In the genomic region with DNA sequence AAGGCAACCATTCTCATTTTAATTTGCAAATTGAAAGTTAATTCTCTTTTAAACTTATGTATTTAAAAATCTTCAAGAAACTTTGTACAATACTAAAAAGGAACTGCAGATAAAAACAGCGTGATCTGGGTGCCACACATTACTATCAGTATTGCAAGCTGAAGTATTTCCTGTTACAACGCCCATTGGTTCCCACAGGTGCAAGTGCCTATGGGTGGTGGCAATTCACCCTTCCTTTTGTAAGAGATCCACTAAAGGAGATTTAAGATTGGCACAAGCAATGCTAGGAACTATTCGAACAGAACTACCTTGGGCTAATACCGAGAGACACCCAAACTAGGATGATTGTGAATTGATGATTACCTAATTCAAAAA, we compare ENCODE assay signal across 10 cellular contexts. TPM values are rescaled to one million over a fixed set of nuclear protein-coding genes. Genes with fewer than 3 reads are reported as not detected.
DNase-seq lines count a peak whose midpoint lies in the region; ATAC-seq and TF ChIP-seq lines count a peak whose summit lies in the region.
"Had no signal": no experiment of that assay in that cellular context is flagged by ENCODE, and none has a peak within 500 bp of the region (broad histone marks: within the 10 kb centered on the region; RNA-seq: fewer than 3 reads in every experiment).

No MANE protein-coding gene starts in this region.

- H3K4me3 ChIP-seq in GM12875 (ENCODE audit: low read depth, low read length), result peak overlapping the region; percentile 37
- H3K4me3 ChIP-seq in Karpas-422 (ENCODE audit: low read length), result peak overlapping the region; percentile 75
- H3K4me3 ChIP-seq in psoas muscle, result peak overlapping the region; percentile 0

- H3K9me3 ChIP-seq in Karpas-422 (ENCODE audit: low read length), result no peaks in the 10 kb centered on the region
- H3K9me3 ChIP-seq in psoas muscle, result no peaks in the 10 kb centered on the region
- no peaks in the 10 kb centered on the region for H3K9me3 ChIP-seq in H9 (ENCODE audit: control insufficient read depth, low read depth, low read length)
- H3K9me3 ChIP-seq: heart right ventricle had no signal

- peak overlapping the region; percentile 76 for H3K9ac ChIP-seq in Karpas-422 (ENCODE audit: low read length)
- H3K9ac ChIP-seq in H9 (ENCODE audit: extremely low read depth, insufficient read length, low read length), result no peak overlapping the region

- no peak overlapping the region for H4K8ac ChIP-seq in H9 (replicated peaks; ENCODE audit: insufficient read length, low read depth, low read length)

- no peaks in the 10 kb centered on the region for H3K23me2 ChIP-seq in H9 (ENCODE audit: insufficient read length, low read depth, low read length, poor library complexity, severe bottlenecking)

- H3K36me3 ChIP-seq in Karpas-422 (ENCODE audit: insufficient read depth, low read length) (peaks cover 12% of the 10 kb centered on the region; the same call in 1 of the 2 replicates), psoas muscle (ENCODE audit: insufficient read depth in 1 of 2, low read depth in 1 of 2) (no peaks in the 10 kb centered on the region)

- intact Hi-C loops in psoas muscle (cut with DNase I), result no loop called here

- peaks cover 7% of the 10 kb centered on the region for H3K36me3 Mint-ChIP-seq in activated T-helper 17 cell treated with anti-CD3 and anti-CD28 coated beads, Interleukin-2, amount 50 U/mL, for 72 hours (ENCODE audit: low read depth)
- H3K36me3 Mint-ChIP-seq in H9 (ENCODE audit: insufficient read depth in 1 of 3, low read depth in 3 of 3), result no peaks in the 10 kb centered on the region; a peak in 3 of 7 replicates

- H3K27ac Mint-ChIP-seq in activated T-helper 17 cell treated with anti-CD3 and anti-CD28 coated beads, Interleukin-2, amount 50 U/mL, for 72 hours, result peak overlapping the region; percentile 97
- H3K27ac Mint-ChIP-seq in H9, result no peak overlapping the region

- no peak overlapping the region for H4K5ac ChIP-seq in H9 (ENCODE audit: insufficient read length, low read depth, low read length)

- no peak overlapping the region for H2AK5ac ChIP-seq in H9 (ENCODE audit: insufficient read length, low read length)

- H3K79me2 ChIP-seq in Karpas-422 (ENCODE audit: low read length), result peaks cover 89% of the 10 kb centered on the region
- no peaks in the 10 kb centered on the region for H3K79me2 ChIP-seq in H9 (ENCODE audit: insufficient read depth, low read length)

- H3K18ac ChIP-seq in H9 (ENCODE audit: insufficient read length, low read depth, low read length), result no peak overlapping the region

- peak overlapping the region; percentile 88 for H3K27ac ChIP-seq in Karpas-422 (ENCODE audit: low read length)
- no peak overlapping the region for H3K27ac ChIP-seq in psoas muscle
- H3K27ac ChIP-seq in H9 (ENCODE audit: insufficient read length, low read depth, low read length), result no peak overlapping the region

- TF ChIP-seq CTCF in GM12875 (IDR thresholded peaks at IDR 0.05; ENCODE audit: borderline replicate concordance, insufficient read depth, low read depth, low read length) (no peak), psoas muscle (IDR thresholded peaks at IDR 0.05) (no peak), H9 (conservative IDR thresholded peaks at IDR 0.05) (no peak)

- H2BK20ac ChIP-seq in H9 (ENCODE audit: low read depth, low read length, poor library complexity, severe bottlenecking), result no peak overlapping the region

- no peak overlapping the region for H3T11ph ChIP-seq in H9 (ENCODE audit: low read length)

- no peak overlapping the region for H3K56ac ChIP-seq in H9 (ENCODE audit: insufficient read length, low read depth, low read length)

- no peak overlapping the region for H3K23ac ChIP-seq in H9 (ENCODE audit: insufficient read length, low read depth, low read length)

- peak overlapping the region; percentile 80 for H3K4me2 ChIP-seq in Karpas-422 (ENCODE audit: low read depth, low read length, poor library complexity, severe bottlenecking)
- H3K4me2 ChIP-seq in H9 (ENCODE audit: insufficient read depth, insufficient read length, low read length), result no peak overlapping the region

- H4K20me1 ChIP-seq in Karpas-422 (ENCODE audit: insufficient read depth, low read depth, low read length) (no peaks in the 10 kb centered on the region), H9 (ENCODE audit: control insufficient read depth, insufficient read depth, insufficient read length) (no peaks in the 10 kb centered on the region)

- H4K91ac ChIP-seq in H9 (ENCODE audit: insufficient read length, low read depth, low read length), result no peak overlapping the region

- no peak overlapping the region for H2BK5ac ChIP-seq in H9 (ENCODE audit: insufficient read length, low read length)

- H3K14ac ChIP-seq in H9 (ENCODE audit: insufficient read depth, low read length), result no peak overlapping the region

- peaks cover 15% of the 10 kb centered on the region for H3K4me1 Mint-ChIP-seq in activated T-helper 17 cell treated with anti-CD3 and anti-CD28 coated beads, Interleukin-2, amount 50 U/mL, for 72 hours
- peaks cover 0 to 7% of the 10 kb centered on the region in 2 experiments; a peak in 1 of 4 replicates for H3K4me1 Mint-ChIP-seq in H9

- peak overlapping the region; percentile 97 for H3K4me3 Mint-ChIP-seq in activated T-helper 17 cell treated with anti-CD3 and anti-CD28 coated beads, Interleukin-2, amount 50 U/mL, for 72 hours
- H3K4me3 Mint-ChIP-seq in H9, result no peak overlapping the region

- H3K27me3 Mint-ChIP-seq in activated T-helper 17 cell treated with anti-CD3 and anti-CD28 coated beads, Interleukin-2, amount 50 U/mL, for 72 hours, result no peaks in the 10 kb centered on the region
- 0 out of 2 replicates have a peak, but pooled peaks cover 1% of the 10 kb centered on the region for H3K27me3 Mint-ChIP-seq in H9 (ENCODE audit: low read depth)

- peak overlapping the region; percentile 17; the same call in 1 of the 2 replicates for H2AFZ ChIP-seq in Karpas-422 (ENCODE audit: low read length)
- no peak overlapping the region for H2AFZ ChIP-seq in H9 (ENCODE audit: low read length)

- peak; percentile 80 for ATAC-seq in activated T-helper 17 cell treated with anti-CD3 and anti-CD28 coated beads, Interleukin-2, amount 50 U/mL, for 72 hours (replicated peaks)
- ATAC-seq in psoas muscle, result no peak
- no peak for ATAC-seq in HG03139 (IDR thresholded peaks at IDR 0.05; ENCODE audit: unreplicated experiment)
- no peak for ATAC-seq in GM18870 (IDR thresholded peaks at IDR 0.05; ENCODE audit: unreplicated experiment)
- ATAC-seq: sciatic nerve had no signal

- 84 to 91% (median 87%) methylated on average over 4 of the region's 4 CpGs for WGBS in psoas muscle, 3 donors
- no CpG with 5 or more reads among the region's 4 CpGs for WGBS in H9 (ENCODE audit: extremely low coverage, insufficient read length, low lambda C conversion rate)

- H3K9me2 ChIP-seq in Karpas-422 (replicated peaks; ENCODE audit: insufficient read depth, low read length), result no peaks in the 10 kb centered on the region

- H2BK12ac ChIP-seq in H9 (ENCODE audit: insufficient read length, low read depth, low read length), result no peak overlapping the region

- H3K4me1 ChIP-seq in Karpas-422 (ENCODE audit: low read length), result peaks cover 49% of the 10 kb centered on the region
- H3K4me1 ChIP-seq in psoas muscle, result peaks cover 12% of the 10 kb centered on the region
- no peaks in the 10 kb centered on the region; the same call in 1 of the 2 replicates for H3K4me1 ChIP-seq in H9 (ENCODE audit: insufficient read depth, low read length)

- H3K27me3 ChIP-seq in Karpas-422 (ENCODE audit: low read length) (no peaks in the 10 kb centered on the region), psoas muscle (ENCODE audit: insufficient read depth in 3 of 3, low read length in 2 of 3) (no peaks in the 10 kb centered on the region), H9 (ENCODE audit: insufficient read depth, low read length) (no peaks in the 10 kb centered on the region)
- H3K27me3 ChIP-seq: heart right ventricle had no signal

- peak; percentile 71 for DNase-seq in Karpas-422
- no peak for DNase-seq in psoas muscle
- no peak for DNase-seq in midbrain (lab: John Stamatoyannopoulos, UW)
- DNase-seq in H9, result no peak
- DNase-seq: heart right ventricle had no signal

- H3K9me3 Mint-ChIP-seq in activated T-helper 17 cell treated with anti-CD3 and anti-CD28 coated beads, Interleukin-2, amount 50 U/mL, for 72 hours, result no peaks in the 10 kb centered on the region
- H3K9me3 Mint-ChIP-seq in H9, result peaks cover 3 to 7% of the 10 kb centered on the region in 2 experiments; a peak in 3 of 5 replicates

- no peak overlapping the region for H3K4ac ChIP-seq in H9 (ENCODE audit: low read depth, low read length)

- no peak overlapping the region for H2BK15ac ChIP-seq in H9 (ENCODE audit: low read depth, low read length)

- H3K79me1 ChIP-seq in H9 (ENCODE audit: insufficient read depth, low read depth, low read length, poor library complexity, severe bottlenecking), result no peaks in the 10 kb centered on the region

- H2BK120ac ChIP-seq in H9 (ENCODE audit: low read depth, low read length, poor library complexity, severe bottlenecking), result no peak overlapping the region

RNA-seq across cellular contexts. Expression of gene TAOK3, which starts 13.2 kb away (rescaled TPM):
- 86.7 and 88.4 TPM in 2 replicates for total RNA-seq in Karpas-422 (2014; rRNA removed; shearing (Covaris generic); ENCODE audit: low replicate concordance)
- 10 to 100 TPM; 56.2 to 62.3 TPM for total RNA-seq in activated T-helper 17 cell treated with anti-CD3 and anti-CD28 coated beads, Interleukin-2, amount 50 U/mL, for 72 hours
- total RNA-seq in psoas muscle (10 to 100 TPM; 13.5 to 18.4 (median 18.2) TPM), H9 (2021) (4.2 and 5.2 TPM in 2 replicates)
- 10 to 100 TPM in 1 of 3 donors, 1 to 10 TPM in 2; 6.5 to 22.2 (median 7.5) TPM for polyA plus RNA-seq in psoas muscle

RNA-seq across cellular contexts. Expression of gene SUDS3, which starts 16.8 kb away (rescaled TPM):
- total RNA-seq in Karpas-422 (2014; rRNA removed; shearing (Covaris generic); ENCODE audit: low replicate concordance), result 41.5 and 55.0 TPM in 2 replicates
- 10 to 100 TPM; 24.2 to 30.8 TPM for total RNA-seq in activated T-helper 17 cell treated with anti-CD3 and anti-CD28 coated beads, Interleukin-2, amount 50 U/mL, for 72 hours
- total RNA-seq in psoas muscle, result 10 to 100 TPM; 15.6 to 27.1 (median 22.4) TPM
- polyA plus RNA-seq in psoas muscle, result 10 to 100 TPM in 1 of 3 donors, 1 to 10 TPM in 2; 8.3 to 27.8 (median 9.0) TPM
- 50.3 and 50.5 TPM in 2 replicates for total RNA-seq in H9 (2021)

Comparison
In these comparisons a context has a peak if more than half of its experiments do, and no peak if none do; other contexts are left out.
1. H3K4me3 ChIP-seq: peak in every context shown above with its lines; median percentile 75 in Karpas-422; 37 in GM12875; 0 in psoas muscle.